In the genomic region with DNA sequence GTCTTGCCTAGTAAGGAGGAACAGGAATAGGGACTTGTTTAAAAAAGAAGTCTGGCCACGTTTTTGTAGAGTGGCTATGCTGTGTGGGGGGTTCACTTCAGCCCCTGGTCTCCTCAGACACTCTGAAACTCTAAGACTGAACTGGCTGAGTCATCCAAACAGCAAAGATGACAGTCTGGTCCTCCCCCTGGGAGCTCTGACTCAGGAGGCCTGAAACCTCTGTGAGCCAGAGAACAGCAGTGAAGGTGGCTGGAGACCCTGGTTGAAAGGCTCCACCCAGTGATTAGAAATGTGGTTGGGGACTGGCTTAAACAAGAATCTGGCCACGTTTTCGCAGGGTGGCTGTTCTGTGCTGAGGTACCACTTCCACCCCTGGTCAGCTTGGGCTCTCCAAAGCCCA, we compare ENCODE assay signal across 14 cellular contexts. TPM values are rescaled to one million over a fixed set of nuclear protein-coding genes. Genes with fewer than 3 reads are reported as not detected.
"Had no signal": no experiment of that assay in that cellular context is flagged by ENCODE, and none has a peak within 500 bp of the region (broad histone marks: within the 10 kb centered on the region; RNA-seq: fewer than 3 reads in every experiment).

No MANE protein-coding gene starts in this region.

RNA-seq across cellular contexts. Expression of gene POTEC, which starts 32.7 kb away (rescaled TPM):
- total RNA-seq: adrenal gland, ascending aorta, dermis microvascular lymphatic vessel endothelial cell, esophagus mucosa, left ventricle myocardium inferior, lung microvascular endothelial cell, mesothelial cell of epicardium, natural killer cell, posterior vena cava, renal cortical epithelial cell, sciatic nerve, stomach, temporal lobe had no signal
- polyA plus RNA-seq: adrenal gland, small intestine, stomach had no signal
